Comparison of ENCODE assay signal across 1 cellular context in genomic region chr5:73565166-73565968, GRCh38.
TF ChIP-seq lines count a peak whose summit lies in the region.

A gene with protein sequence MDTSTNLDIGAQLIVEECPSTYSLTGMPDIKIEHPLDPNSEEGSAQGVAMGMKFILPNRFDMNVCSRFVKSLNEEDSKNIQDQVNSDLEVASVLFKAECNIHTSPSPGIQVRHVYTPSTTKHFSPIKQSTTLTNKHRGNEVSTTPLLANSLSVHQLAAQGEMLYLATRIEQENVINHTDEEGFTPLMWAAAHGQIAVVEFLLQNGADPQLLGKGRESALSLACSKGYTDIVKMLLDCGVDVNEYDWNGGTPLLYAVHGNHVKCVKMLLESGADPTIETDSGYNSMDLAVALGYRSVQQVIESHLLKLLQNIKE (minus strand): TSS chr5:73565639. CDS start chr5:73562881, 2,758 bp downstream.
Gene UTP15, plus strand, starts transcription at chr5:73565743. Its CDS starts 1,602 bp downstream, at chr5:73567345.

TF ChIP-seq in HepG2, 621 proteins besides CTCF, POLR2A, EP300 and RAD21 (continued from another document and continues in another):
- TF ChIP-seq ZNF513 (CRISPR knock-in tag; conservative IDR thresholded peaks at IDR 0.05): no peak
- TF ChIP-seq NR2F1 (CRISPR knock-in tag; IDR thresholded peaks at IDR 0.05): no peak
- no peak for TF ChIP-seq MAF1 (CRISPR knock-in tag; IDR thresholded peaks at IDR 0.05; ENCODE audit: borderline replicate concordance)
- peak; percentile 78 for TF ChIP-seq TAF1 (CRISPR knock-in tag; IDR thresholded peaks at IDR 0.05)
- TF ChIP-seq SNAPC2 (CRISPR knock-in tag; IDR thresholded peaks at IDR 0.05): no peak
- TF ChIP-seq PRPF4 (IDR thresholded peaks at IDR 0.05; ENCODE audit: low read depth, low read length, poor library complexity, severe bottlenecking): no peak
- no peak for TF ChIP-seq ZNF547 (CRISPR knock-in tag; IDR thresholded peaks at IDR 0.05)
- TF ChIP-seq SAFB2 (CRISPR knock-in tag; IDR thresholded peaks at IDR 0.05; ENCODE audit: borderline replicate concordance, low read depth): no peak
- TF ChIP-seq, protein P1, sequence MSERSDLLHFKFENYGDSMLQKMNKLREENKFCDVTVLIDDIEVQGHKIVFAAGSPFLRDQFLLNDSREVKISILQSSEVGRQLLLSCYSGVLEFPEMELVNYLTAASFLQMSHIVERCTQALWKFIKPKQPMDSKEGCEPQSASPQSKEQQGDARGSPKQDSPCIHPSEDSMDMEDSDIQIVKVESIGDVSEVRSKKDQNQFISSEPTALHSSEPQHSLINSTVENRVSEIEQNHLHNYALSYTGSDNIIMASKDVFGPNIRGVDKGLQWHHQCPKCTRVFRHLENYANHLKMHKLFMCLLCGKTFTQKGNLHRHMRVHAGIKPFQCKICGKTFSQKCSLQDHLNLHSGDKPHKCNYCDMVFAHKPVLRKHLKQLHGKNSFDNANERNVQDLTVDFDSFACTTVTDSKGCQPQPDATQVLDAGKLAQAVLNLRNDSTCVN (CRISPR knock-in tag; IDR thresholded peaks at IDR 0.05; ENCODE audit: borderline replicate concordance): no peak
- peak; percentile 76 for TF ChIP-seq SP4 (CRISPR knock-in tag; IDR thresholded peaks at IDR 0.05)
- TF ChIP-seq, protein P2, sequence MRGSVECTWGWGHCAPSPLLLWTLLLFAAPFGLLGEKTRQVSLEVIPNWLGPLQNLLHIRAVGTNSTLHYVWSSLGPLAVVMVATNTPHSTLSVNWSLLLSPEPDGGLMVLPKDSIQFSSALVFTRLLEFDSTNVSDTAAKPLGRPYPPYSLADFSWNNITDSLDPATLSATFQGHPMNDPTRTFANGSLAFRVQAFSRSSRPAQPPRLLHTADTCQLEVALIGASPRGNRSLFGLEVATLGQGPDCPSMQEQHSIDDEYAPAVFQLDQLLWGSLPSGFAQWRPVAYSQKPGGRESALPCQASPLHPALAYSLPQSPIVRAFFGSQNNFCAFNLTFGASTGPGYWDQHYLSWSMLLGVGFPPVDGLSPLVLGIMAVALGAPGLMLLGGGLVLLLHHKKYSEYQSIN (CRISPR knock-in tag; IDR thresholded peaks at IDR 0.05; ENCODE audit: borderline replicate concordance): no peak
- no peak for TF ChIP-seq HMG20A (CRISPR knock-in tag; IDR thresholded peaks at IDR 0.05; ENCODE audit: borderline replicate concordance)
- no peak for TF ChIP-seq ZNF780A (CRISPR knock-in tag; IDR thresholded peaks at IDR 0.05)
- TF ChIP-seq ZNF572 (CRISPR knock-in tag; IDR thresholded peaks at IDR 0.05): no peak
- peak; percentile 88 for TF ChIP-seq DMAP1 (CRISPR knock-in tag; IDR thresholded peaks at IDR 0.05)
- TF ChIP-seq BRCA1 (CRISPR knock-in tag; IDR thresholded peaks at IDR 0.05): no peak
- TF ChIP-seq, protein P3, sequence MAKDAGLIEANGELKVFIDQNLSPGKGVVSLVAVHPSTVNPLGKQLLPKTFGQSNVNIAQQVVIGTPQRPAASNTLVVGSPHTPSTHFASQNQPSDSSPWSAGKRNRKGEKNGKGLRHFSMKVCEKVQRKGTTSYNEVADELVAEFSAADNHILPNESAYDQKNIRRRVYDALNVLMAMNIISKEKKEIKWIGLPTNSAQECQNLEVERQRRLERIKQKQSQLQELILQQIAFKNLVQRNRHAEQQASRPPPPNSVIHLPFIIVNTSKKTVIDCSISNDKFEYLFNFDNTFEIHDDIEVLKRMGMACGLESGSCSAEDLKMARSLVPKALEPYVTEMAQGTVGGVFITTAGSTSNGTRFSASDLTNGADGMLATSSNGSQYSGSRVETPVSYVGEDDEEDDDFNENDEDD (CRISPR knock-in tag; IDR thresholded peaks at IDR 0.05; ENCODE audit: borderline replicate concordance): 0 out of 2 replicates have a peak, but pooled peaks have one; percentile 45
- TF ChIP-seq, protein P4, sequence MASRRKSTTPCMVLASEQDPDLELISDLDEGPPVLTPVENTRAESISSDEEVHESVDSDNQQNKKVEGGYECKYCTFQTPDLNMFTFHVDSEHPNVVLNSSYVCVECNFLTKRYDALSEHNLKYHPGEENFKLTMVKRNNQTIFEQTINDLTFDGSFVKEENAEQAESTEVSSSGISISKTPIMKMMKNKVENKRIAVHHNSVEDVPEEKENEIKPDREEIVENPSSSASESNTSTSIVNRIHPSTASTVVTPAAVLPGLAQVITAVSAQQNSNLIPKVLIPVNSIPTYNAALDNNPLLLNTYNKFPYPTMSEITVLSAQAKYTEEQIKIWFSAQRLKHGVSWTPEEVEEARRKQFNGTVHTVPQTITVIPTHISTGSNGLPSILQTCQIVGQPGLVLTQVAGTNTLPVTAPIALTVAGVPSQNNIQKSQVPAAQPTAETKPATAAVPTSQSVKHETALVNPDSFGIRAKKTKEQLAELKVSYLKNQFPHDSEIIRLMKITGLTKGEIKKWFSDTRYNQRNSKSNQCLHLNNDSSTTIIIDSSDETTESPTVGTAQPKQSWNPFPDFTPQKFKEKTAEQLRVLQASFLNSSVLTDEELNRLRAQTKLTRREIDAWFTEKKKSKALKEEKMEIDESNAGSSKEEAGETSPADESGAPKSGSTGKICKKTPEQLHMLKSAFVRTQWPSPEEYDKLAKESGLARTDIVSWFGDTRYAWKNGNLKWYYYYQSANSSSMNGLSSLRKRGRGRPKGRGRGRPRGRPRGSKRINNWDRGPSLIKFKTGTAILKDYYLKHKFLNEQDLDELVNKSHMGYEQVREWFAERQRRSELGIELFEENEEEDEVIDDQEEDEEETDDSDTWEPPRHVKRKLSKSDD (CRISPR knock-in tag; IDR thresholded peaks at IDR 0.05; ENCODE audit: low read depth): 0 out of 2 replicates have a peak, but pooled peaks have one; percentile 25
- TF ChIP-seq ETV6 (CRISPR knock-in tag; conservative IDR thresholded peaks at IDR 0.05): no peak; the same call in 1 of the 2 replicates
- TF ChIP-seq ZNF660 (CRISPR knock-in tag; IDR thresholded peaks at IDR 0.05; ENCODE audit: borderline replicate concordance, low read depth): no peak
- no peak for TF ChIP-seq MBD4 (IDR thresholded peaks at IDR 0.05; ENCODE audit: borderline replicate concordance, low read length)
- TF ChIP-seq ZFP36 (IDR thresholded peaks at IDR 0.05; ENCODE audit: borderline replicate concordance, low read depth, low read length, partially characterized antibody): no peak
- no peak for TF ChIP-seq SOX6 (IDR thresholded peaks at IDR 0.05)
- TF ChIP-seq SOX6 (CRISPR knock-in tag; IDR thresholded peaks at IDR 0.05): peak; percentile 54
- TF ChIP-seq ZMYM4 (CRISPR knock-in tag; IDR thresholded peaks at IDR 0.05): peak; percentile 91
- no peak for TF ChIP-seq MBNL3 (CRISPR knock-in tag; conservative IDR thresholded peaks at IDR 0.05)
- no peak; the same call in 1 of the 2 replicates for TF ChIP-seq FOXO1 (CRISPR knock-in tag; IDR thresholded peaks at IDR 0.05)
- 0 out of 2 replicates have a peak, but pooled peaks have one; percentile 24 for TF ChIP-seq ZBTB33 (CRISPR knock-in tag; IDR thresholded peaks at IDR 0.05)
- no peak for TF ChIP-seq FOXC1 (CRISPR knock-in tag; IDR thresholded peaks at IDR 0.05; ENCODE audit: borderline replicate concordance)
- peak; percentile 81 for TF ChIP-seq HNRNPLL (IDR thresholded peaks at IDR 0.05; ENCODE audit: low read depth, low read length, poor library complexity, severe bottlenecking)
- TF ChIP-seq ZNF10 (CRISPR knock-in tag; IDR thresholded peaks at IDR 0.05; ENCODE audit: borderline replicate concordance, low read depth): no peak
- TF ChIP-seq, protein P5, sequence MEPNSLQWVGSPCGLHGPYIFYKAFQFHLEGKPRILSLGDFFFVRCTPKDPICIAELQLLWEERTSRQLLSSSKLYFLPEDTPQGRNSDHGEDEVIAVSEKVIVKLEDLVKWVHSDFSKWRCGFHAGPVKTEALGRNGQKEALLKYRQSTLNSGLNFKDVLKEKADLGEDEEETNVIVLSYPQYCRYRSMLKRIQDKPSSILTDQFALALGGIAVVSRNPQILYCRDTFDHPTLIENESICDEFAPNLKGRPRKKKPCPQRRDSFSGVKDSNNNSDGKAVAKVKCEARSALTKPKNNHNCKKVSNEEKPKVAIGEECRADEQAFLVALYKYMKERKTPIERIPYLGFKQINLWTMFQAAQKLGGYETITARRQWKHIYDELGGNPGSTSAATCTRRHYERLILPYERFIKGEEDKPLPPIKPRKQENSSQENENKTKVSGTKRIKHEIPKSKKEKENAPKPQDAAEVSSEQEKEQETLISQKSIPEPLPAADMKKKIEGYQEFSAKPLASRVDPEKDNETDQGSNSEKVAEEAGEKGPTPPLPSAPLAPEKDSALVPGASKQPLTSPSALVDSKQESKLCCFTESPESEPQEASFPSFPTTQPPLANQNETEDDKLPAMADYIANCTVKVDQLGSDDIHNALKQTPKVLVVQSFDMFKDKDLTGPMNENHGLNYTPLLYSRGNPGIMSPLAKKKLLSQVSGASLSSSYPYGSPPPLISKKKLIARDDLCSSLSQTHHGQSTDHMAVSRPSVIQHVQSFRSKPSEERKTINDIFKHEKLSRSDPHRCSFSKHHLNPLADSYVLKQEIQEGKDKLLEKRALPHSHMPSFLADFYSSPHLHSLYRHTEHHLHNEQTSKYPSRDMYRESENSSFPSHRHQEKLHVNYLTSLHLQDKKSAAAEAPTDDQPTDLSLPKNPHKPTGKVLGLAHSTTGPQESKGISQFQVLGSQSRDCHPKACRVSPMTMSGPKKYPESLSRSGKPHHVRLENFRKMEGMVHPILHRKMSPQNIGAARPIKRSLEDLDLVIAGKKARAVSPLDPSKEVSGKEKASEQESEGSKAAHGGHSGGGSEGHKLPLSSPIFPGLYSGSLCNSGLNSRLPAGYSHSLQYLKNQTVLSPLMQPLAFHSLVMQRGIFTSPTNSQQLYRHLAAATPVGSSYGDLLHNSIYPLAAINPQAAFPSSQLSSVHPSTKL (CRISPR knock-in tag; IDR thresholded peaks at IDR 0.05): no peak; the same call in 1 of the 2 replicates
- TF ChIP-seq, protein P6, sequence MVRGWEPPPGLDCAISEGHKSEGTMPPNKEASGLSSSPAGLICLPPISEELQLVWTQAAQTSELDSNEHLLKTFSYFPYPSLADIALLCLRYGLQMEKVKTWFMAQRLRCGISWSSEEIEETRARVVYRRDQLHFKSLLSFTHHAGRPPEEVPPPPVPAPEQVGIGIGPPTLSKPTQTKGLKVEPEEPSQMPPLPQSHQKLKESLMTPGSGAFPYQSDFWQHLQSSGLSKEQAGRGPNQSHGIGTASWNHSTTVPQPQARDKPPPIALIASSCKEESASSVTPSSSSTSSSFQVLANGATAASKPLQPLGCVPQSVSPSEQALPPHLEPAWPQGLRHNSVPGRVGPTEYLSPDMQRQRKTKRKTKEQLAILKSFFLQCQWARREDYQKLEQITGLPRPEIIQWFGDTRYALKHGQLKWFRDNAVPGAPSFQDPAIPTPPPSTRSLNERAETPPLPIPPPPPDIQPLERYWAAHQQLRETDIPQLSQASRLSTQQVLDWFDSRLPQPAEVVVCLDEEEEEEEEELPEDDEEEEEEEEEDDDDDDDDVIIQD (CRISPR knock-in tag; IDR thresholded peaks at IDR 0.05; ENCODE audit: low read depth): no peak
- TF ChIP-seq GTF3A (CRISPR knock-in tag; conservative IDR thresholded peaks at IDR 0.05): 0 out of 2 replicates have a peak, but pooled peaks have one; percentile 25
- no peak for TF ChIP-seq ZBTB20 (CRISPR knock-in tag; IDR thresholded peaks at IDR 0.05; ENCODE audit: borderline replicate concordance, low read depth)
- TF ChIP-seq TFDP2 (CRISPR knock-in tag; IDR thresholded peaks at IDR 0.05): peak; percentile 38; the same call in 1 of the 2 replicates
- no peak for TF ChIP-seq KLF13 (CRISPR knock-in tag; IDR thresholded peaks at IDR 0.05)
- no peak for TF ChIP-seq SP2 (CRISPR knock-in tag; IDR thresholded peaks at IDR 0.05)
- TF ChIP-seq TGIF2 (CRISPR knock-in tag; IDR thresholded peaks at IDR 0.05): peak; percentile 89
- TF ChIP-seq CHD2 (IDR thresholded peaks at IDR 0.05; ENCODE audit: low read depth, low read length): peak; percentile 78
- 0 out of 2 replicates have a peak, but pooled peaks have one; percentile 13 for TF ChIP-seq CBX5 (CRISPR knock-in tag; IDR thresholded peaks at IDR 0.05; ENCODE audit: borderline replicate concordance)
